Comparison of ENCODE assay signal across 19 cellular contexts in genomic region chr19:55153652-55154264, GRCh38. TPM values are rescaled to one million over a fixed set of nuclear protein-coding genes. Genes with fewer than 3 reads are reported as not detected.
A peak's percentile ranks its signal among the peaks of the same experiment; 100 is the strongest.
DNase-seq lines count a peak whose midpoint lies in the region; ATAC-seq, FAIRE-seq and TF ChIP-seq lines count a peak whose summit lies in the region.
"Had no signal": no experiment of that assay in that cellular context is flagged by ENCODE, and none has a peak within 500 bp of the region (broad histone marks: within the 10 kb centered on the region; RNA-seq: fewer than 3 reads in every experiment).

No MANE protein-coding gene starts in this region.

- no peak overlapping the region for H3K9ac ChIP-seq in Loucy (ENCODE audit: low read depth, low read length, poor library complexity, severe bottlenecking)

- no peak for TF ChIP-seq CTCF in CD8-positive, alpha-beta T cell (IDR thresholded peaks at IDR 0.05)
- TF ChIP-seq CTCF in Loucy (conservative IDR thresholded peaks at IDR 0.05; ENCODE audit: low read length), result no peak

- peaks cover 26% of the 10 kb centered on the region for H3K4me1 ChIP-seq in CD8-positive, alpha-beta T cell (ENCODE audit: insufficient read depth, low read length)
- peaks cover 22% of the 10 kb centered on the region for H3K4me1 ChIP-seq in Loucy (ENCODE audit: insufficient read depth, low read length, poor library complexity, severe bottlenecking)
- peaks cover 28% of the 10 kb centered on the region for H3K4me1 ChIP-seq in CD8-positive, alpha-beta memory T cell (ENCODE audit: insufficient read depth, low read length)

- intact Hi-C loops in CD8-positive, alpha-beta T cell (cut with DNase I, micrococcal nuclease), result no loop called here

- H3K79me2 ChIP-seq in Loucy (ENCODE audit: insufficient read depth, low read length), result no peaks in the 10 kb centered on the region

- peaks cover 14% of the 10 kb centered on the region for H3K9me3 Mint-ChIP-seq in activated naive CD8-positive, alpha-beta T cell treated with anti-CD3 and anti-CD28 coated beads, Interleukin-2, amount 10 ng/mL, durations not matched to agents 7 days and 5 days
- H3K9me3 Mint-ChIP-seq in activated naive CD8-positive, alpha-beta T cell treated with anti-CD3 and anti-CD28 coated beads for 36 hours, result peaks cover 16% of the 10 kb centered on the region
- peaks cover 6% of the 10 kb centered on the region for H3K9me3 Mint-ChIP-seq in CD8-positive, alpha-beta T cell
- H3K9me3 Mint-ChIP-seq in central memory CD8-positive, alpha-beta T cell, result peaks cover 18% of the 10 kb centered on the region
- H3K9me3 Mint-ChIP-seq in CD8-positive, alpha-beta memory T cell, result peaks cover 3 to 12% (median 7%) of the 10 kb centered on the region in 5 donors

- H3K9me2 ChIP-seq in Loucy (replicated peaks; ENCODE audit: low read depth, low read length), result no peaks in the 10 kb centered on the region

- H3K36me3 ChIP-seq in CD8-positive, alpha-beta T cell (ENCODE audit: insufficient read depth, low read length), result no peaks in the 10 kb centered on the region
- no peaks in the 10 kb centered on the region for H3K36me3 ChIP-seq in Loucy (ENCODE audit: insufficient read depth, low read length)
- H3K36me3 ChIP-seq in CD8-positive, alpha-beta memory T cell (ENCODE audit: insufficient read depth, low read length), result no peaks in the 10 kb centered on the region
- H3K36me3 ChIP-seq: HAP-1, MG63, SJCRH30 had no signal

- no peak for ATAC-seq in activated naive CD8-positive, alpha-beta T cell treated with anti-CD3 and anti-CD28 coated beads, Interleukin-2, amount 10 ng/mL, durations not matched to agents 7 days and 5 days (ENCODE audit: low read depth)
- ATAC-seq in CD8-positive, alpha-beta T cell, result no peak
- no peak for ATAC-seq in central memory CD8-positive, alpha-beta T cell (replicated peaks; ENCODE audit: extremely low read depth, poor library complexity, severe bottlenecking)
- ATAC-seq in HG02938 (IDR thresholded peaks at IDR 0.05; ENCODE audit: unreplicated experiment), result no peak

- no peak overlapping the region for H3K27ac ChIP-seq in CD8-positive, alpha-beta T cell (ENCODE audit: low read depth, low read length)
- H3K27ac ChIP-seq in CD8-positive, alpha-beta memory T cell (ENCODE audit: low read depth, low read length), result no peak overlapping the region
- H3K27ac ChIP-seq: SJCRH30 had no signal

- no peak for FAIRE-seq in GM19239 (lab: Jason Lieb, UNC)
- FAIRE-seq: A204.1 had no signal

- peaks cover 18% of the 10 kb centered on the region for H3K4me1 Mint-ChIP-seq in activated naive CD8-positive, alpha-beta T cell treated with anti-CD3 and anti-CD28 coated beads, Interleukin-2, amount 10 ng/mL, durations not matched to agents 7 days and 5 days
- peaks cover 8% of the 10 kb centered on the region for H3K4me1 Mint-ChIP-seq in activated naive CD8-positive, alpha-beta T cell treated with anti-CD3 and anti-CD28 coated beads for 36 hours
- H3K4me1 Mint-ChIP-seq in CD8-positive, alpha-beta T cell (ENCODE audit: low read depth), result peaks cover 27% of the 10 kb centered on the region
- peaks cover 28% of the 10 kb centered on the region for H3K4me1 Mint-ChIP-seq in central memory CD8-positive, alpha-beta T cell
- H3K4me1 Mint-ChIP-seq in CD8-positive, alpha-beta memory T cell, result peaks cover 23 to 29% (median 25%) of the 10 kb centered on the region in 3 donors

- H3K27me3 ChIP-seq in CD8-positive, alpha-beta T cell (ENCODE audit: insufficient read depth, low read length), result peaks cover 9% of the 10 kb centered on the region
- H3K27me3 ChIP-seq in Loucy (ENCODE audit: insufficient read depth, low read length, poor library complexity, severe bottlenecking), result no peaks in the 10 kb centered on the region
- peaks cover 5% of the 10 kb centered on the region for H3K27me3 ChIP-seq in CD8-positive, alpha-beta memory T cell (ENCODE audit: insufficient read depth, low read length, poor library complexity, severe bottlenecking)
- H3K27me3 ChIP-seq: MG63, SJCRH30 had no signal

- H3K4me2 ChIP-seq in Loucy (ENCODE audit: low read depth, low read length, poor library complexity, severe bottlenecking), result peak overlapping the region; percentile 30

- H2AFZ ChIP-seq in Loucy (ENCODE audit: low read length), result no peak overlapping the region

- no peak for DNase-seq in activated naive CD8-positive, alpha-beta T cell treated with anti-CD3 and anti-CD28 coated beads, Interleukin-2, amount 10 ng/mL, durations not matched to agents 7 days and 5 days
- DNase-seq in activated naive CD8-positive, alpha-beta T cell treated with anti-CD3 and anti-CD28 coated beads for 36 hours, result no peak
- DNase-seq in CD8-positive, alpha-beta T cell, result no peak
- DNase-seq in central memory CD8-positive, alpha-beta T cell (ENCODE audit: low spot score in 2 of 2), result no peak
- DNase-seq in GM19239 (ENCODE audit: insufficient read length, low spot score), result no peak
- no peak for DNase-seq in CD8-positive, alpha-beta memory T cell
- DNase-seq: C1 segment of cervical spinal cord, COR-L47, KG1, MG63, NCI-H1092 treated with DMSO at 0.1 percent for 48 hours, NCI-H2081 treated with DMSO at 0.1 percent for 48 hours, NCI-H510A treated with DMSO at 0.1 percent for 48 hours, SJCRH30, SW 1271 had no signal

- POLR2A ChIA-PET in activated naive CD8-positive, alpha-beta T cell treated with anti-CD3 and anti-CD28 coated beads, Interleukin-2, amount 10 ng/mL, durations not matched to agents 7 days and 5 days (lab: Charles Lee), result interaction anchor here (0.6 to 1.0 kb wide), 2 partner anchors 323 to 553 kb away, joined by 3 to 6 read pairs; partner anchors contain the start of gene ZNF628
- POLR2A ChIA-PET in CD8-positive, alpha-beta T cell (lab: Charles Lee), result no interaction called here
- POLR2A ChIA-PET in CD8-positive, alpha-beta memory T cell (lab: Charles Lee), result no interaction called here

- H3K27ac Mint-ChIP-seq in activated naive CD8-positive, alpha-beta T cell treated with anti-CD3 and anti-CD28 coated beads, Interleukin-2, amount 10 ng/mL, durations not matched to agents 7 days and 5 days, result peak overlapping the region; percentile 89
- H3K27ac Mint-ChIP-seq in activated naive CD8-positive, alpha-beta T cell treated with anti-CD3 and anti-CD28 coated beads for 36 hours, result no peak overlapping the region
- H3K27ac Mint-ChIP-seq in CD8-positive, alpha-beta T cell, result no peak overlapping the region
- H3K27ac Mint-ChIP-seq in central memory CD8-positive, alpha-beta T cell (ENCODE audit: low read depth), result peak overlapping the region; percentile 65
- peak overlapping the region in 3 of 8 donors; percentile 53 to 89 (median 79) for H3K27ac Mint-ChIP-seq in CD8-positive, alpha-beta memory T cell

- H3K4me3 ChIP-seq in CD8-positive, alpha-beta T cell (ENCODE audit: low read depth, low read length), result no peak overlapping the region
- H3K4me3 ChIP-seq in Loucy (ENCODE audit: low read length, poor library complexity, severe bottlenecking), result no peak overlapping the region
- H3K4me3 ChIP-seq in CD8-positive, alpha-beta memory T cell (ENCODE audit: low read length), result no peak overlapping the region
- H3K4me3 ChIP-seq: HAP-1, MG63, SJCRH30 had no signal

- CTCF ChIA-PET in CD8-positive, alpha-beta T cell (lab: Charles Lee), result interaction anchor here (0.5 to 2.5 kb wide), 4 partner anchors 13 to 350 kb away, joined by 3 to 8 read pairs (median 4); no protein-coding TSS in a partner anchor
- CTCF ChIA-PET in CD8-positive, alpha-beta memory T cell (lab: Charles Lee), result interaction anchor here (0.9 to 1.2 kb wide), 2 partner anchors 13 to 264 kb away, joined by 3 to 4 read pairs; no protein-coding TSS in a partner anchor

- no peaks in the 10 kb centered on the region for H3K9me3 ChIP-seq in CD8-positive, alpha-beta T cell (ENCODE audit: low read length)
- no peaks in the 10 kb centered on the region for H3K9me3 ChIP-seq in Loucy (ENCODE audit: insufficient read depth, low read depth, low read length)
- H3K9me3 ChIP-seq in CD8-positive, alpha-beta memory T cell (ENCODE audit: low read length), result peaks cover 10% of the 10 kb centered on the region
- H3K9me3 ChIP-seq: HAP-1, SJCRH30 had no signal

- H3K36me3 Mint-ChIP-seq in activated naive CD8-positive, alpha-beta T cell treated with anti-CD3 and anti-CD28 coated beads, Interleukin-2, amount 10 ng/mL, durations not matched to agents 7 days and 5 days, result peaks cover 5% of the 10 kb centered on the region
- H3K36me3 Mint-ChIP-seq in activated naive CD8-positive, alpha-beta T cell treated with anti-CD3 and anti-CD28 coated beads for 36 hours, result peaks cover 5% of the 10 kb centered on the region
- no peaks in the 10 kb centered on the region for H3K36me3 Mint-ChIP-seq in CD8-positive, alpha-beta T cell
- peaks cover 3% of the 10 kb centered on the region for H3K36me3 Mint-ChIP-seq in central memory CD8-positive, alpha-beta T cell (ENCODE audit: insufficient read depth)
- H3K36me3 Mint-ChIP-seq in CD8-positive, alpha-beta memory T cell, result peaks cover 0 to 1% (median 0%) of the 10 kb centered on the region in 3 donors

- no peaks in the 10 kb centered on the region for H4K20me1 ChIP-seq in Loucy (ENCODE audit: insufficient read depth, low read length, poor library complexity, severe bottlenecking)

- H3K27me3 Mint-ChIP-seq in activated naive CD8-positive, alpha-beta T cell treated with anti-CD3 and anti-CD28 coated beads, Interleukin-2, amount 10 ng/mL, durations not matched to agents 7 days and 5 days, result peaks cover 20% of the 10 kb centered on the region
- H3K27me3 Mint-ChIP-seq in activated naive CD8-positive, alpha-beta T cell treated with anti-CD3 and anti-CD28 coated beads for 36 hours, result peaks cover 47% of the 10 kb centered on the region
- peaks cover 43% of the 10 kb centered on the region for H3K27me3 Mint-ChIP-seq in CD8-positive, alpha-beta T cell (ENCODE audit: low read depth)
- H3K27me3 Mint-ChIP-seq in central memory CD8-positive, alpha-beta T cell, result peaks cover 44% of the 10 kb centered on the region
- peaks cover 25 to 30% of the 10 kb centered on the region in 2 donors for H3K27me3 Mint-ChIP-seq in CD8-positive, alpha-beta memory T cell

- no peak overlapping the region for H3K4me3 Mint-ChIP-seq in activated naive CD8-positive, alpha-beta T cell treated with anti-CD3 and anti-CD28 coated beads, Interleukin-2, amount 10 ng/mL, durations not matched to agents 7 days and 5 days
- no peak overlapping the region for H3K4me3 Mint-ChIP-seq in activated naive CD8-positive, alpha-beta T cell treated with anti-CD3 and anti-CD28 coated beads for 36 hours
- peak overlapping the region; percentile 29 for H3K4me3 Mint-ChIP-seq in CD8-positive, alpha-beta T cell
- no peak overlapping the region for H3K4me3 Mint-ChIP-seq in central memory CD8-positive, alpha-beta T cell
- H3K4me3 Mint-ChIP-seq in CD8-positive, alpha-beta memory T cell, result peak overlapping the region in 1 of 7 donors; percentile 25

- H3F3A ChIP-seq in Loucy (ENCODE audit: low read depth), result peaks cover 12% of the 10 kb centered on the region

RNA-seq across cellular contexts. Expression of gene TNNI3, which starts 3.8 kb away (rescaled TPM):
- not detected for total RNA-seq in activated naive CD8-positive, alpha-beta T cell treated with anti-CD3 and anti-CD28 coated beads, Interleukin-2, amount 10 ng/mL, durations not matched to agents 7 days and 5 days
- total RNA-seq in activated naive CD8-positive, alpha-beta T cell treated with anti-CD3 and anti-CD28 coated beads for 36 hours, result under 1 TPM in 1 of 2 experiments, not detected in 1; 0.25 TPM
- not detected for total RNA-seq in CD8-positive, alpha-beta T cell
- not detected for total RNA-seq in CD8-positive, alpha-beta memory T cell
- not detected for polyA plus RNA-seq in CD8-positive, alpha-beta memory T cell

RNA-seq across cellular contexts. Expression of gene TNNT1, which starts 4.8 kb away (rescaled TPM):
- not detected for total RNA-seq in activated naive CD8-positive, alpha-beta T cell treated with anti-CD3 and anti-CD28 coated beads, Interleukin-2, amount 10 ng/mL, durations not matched to agents 7 days and 5 days
- total RNA-seq in activated naive CD8-positive, alpha-beta T cell treated with anti-CD3 and anti-CD28 coated beads for 36 hours, result not detected
- total RNA-seq in CD8-positive, alpha-beta T cell, result not detected
- total RNA-seq in CD8-positive, alpha-beta memory T cell, result not detected
- polyA plus RNA-seq in CD8-positive, alpha-beta memory T cell, result not detected

RNA-seq across cellular contexts. Expression of gene DNAAF3, which starts 12.7 kb away (rescaled TPM):
- total RNA-seq in activated naive CD8-positive, alpha-beta T cell treated with anti-CD3 and anti-CD28 coated beads, Interleukin-2, amount 10 ng/mL, durations not matched to agents 7 days and 5 days, result under 1 TPM in 1 of 2 experiments, not detected in 1; 0.65 TPM
- not detected for total RNA-seq in activated naive CD8-positive, alpha-beta T cell treated with anti-CD3 and anti-CD28 coated beads for 36 hours
- not detected for total RNA-seq in CD8-positive, alpha-beta T cell
- total RNA-seq in CD8-positive, alpha-beta memory T cell, result under 1 TPM in 1 of 2 experiments, not detected in 1; 0.27 TPM
- polyA plus RNA-seq in CD8-positive, alpha-beta memory T cell, result not detected

RNA-seq across cellular contexts. Expression of gene SYT5, which starts 26.3 kb away (rescaled TPM):
- under 1 TPM in 1 of 2 experiments, not detected in 1; 0.39 TPM for total RNA-seq in activated naive CD8-positive, alpha-beta T cell treated with anti-CD3 and anti-CD28 coated beads, Interleukin-2, amount 10 ng/mL, durations not matched to agents 7 days and 5 days
- total RNA-seq in activated naive CD8-positive, alpha-beta T cell treated with anti-CD3 and anti-CD28 coated beads for 36 hours, result not detected
- 1 to 10 TPM; 1.3 to 2.2 TPM for total RNA-seq in CD8-positive, alpha-beta T cell
- not detected for total RNA-seq in CD8-positive, alpha-beta memory T cell
- polyA plus RNA-seq in CD8-positive, alpha-beta memory T cell, result 0.37 TPM

RNA-seq across cellular contexts. Expression of gene PPP1R12C, which starts 36.3 kb away (rescaled TPM):
- total RNA-seq in activated naive CD8-positive, alpha-beta T cell treated with anti-CD3 and anti-CD28 coated beads, Interleukin-2, amount 10 ng/mL, durations not matched to agents 7 days and 5 days, result 100 to 1,000 TPM; 147 to 157 TPM
- 10 to 100 TPM; 67.2 to 73.5 TPM for total RNA-seq in activated naive CD8-positive, alpha-beta T cell treated with anti-CD3 and anti-CD28 coated beads for 36 hours
- 10 to 100 TPM; 93.8 to 97.6 TPM for total RNA-seq in CD8-positive, alpha-beta T cell
- 10 to 100 TPM; 95.4 to 98.3 TPM for total RNA-seq in CD8-positive, alpha-beta memory T cell
- polyA plus RNA-seq in CD8-positive, alpha-beta memory T cell, result 7.7 TPM

Comparison
In these comparisons a context has a peak if more than half of its experiments do, and no peak if none do; other contexts are left out.
1. H3K27ac Mint-ChIP-seq: peak in activated naive CD8-positive, alpha-beta T cell treated with anti-CD3 and anti-CD28 coated beads, Interleukin-2, amount 10 ng/mL, durations not matched to agents 7 days and 5 days (single experiment) and central memory CD8-positive, alpha-beta T cell (single experiment); none in activated naive CD8-positive, alpha-beta T cell treated with anti-CD3 and anti-CD28 coated beads for 36 hours (single experiment) and CD8-positive, alpha-beta T cell (single experiment).